ENCODE assay signal across 14 cellular contexts in genomic region chr15:100230784-100231183, GRCh38.
"Had no signal": no experiment of that assay in that cellular context is flagged by ENCODE, and none has a peak within 500 bp of the region (broad histone marks: within the 10 kb centered on the region; RNA-seq: fewer than 3 reads in every experiment).

No MANE protein-coding gene starts in this region.

- H3K4me3 ChIP-seq: lung, neural progenitor cell had no signal

- H3K27me3 ChIP-seq: neural progenitor cell had no signal

- H3K4me1 ChIP-seq: neural progenitor cell had no signal

- FAIRE-seq: bronchial epithelial cell, endometrium, islet of Langerhans had no signal

- H3K9ac ChIP-seq: neural progenitor cell had no signal

- H2AFZ ChIP-seq: neural progenitor cell had no signal

- H3K27me3 Mint-ChIP-seq: activated naive CD8-positive, alpha-beta T cell treated with anti-CD3 and anti-CD28 coated beads, Interleukin-2, amount 50 U/mL, for 24 hours had no signal

- DNase-seq: activated CD4-positive, alpha-beta T cell treated with anti-CD3 and anti-CD28 coated beads, Interleukin-2, amount 50 U/mL, for 4 hours; activated naive CD4-positive, alpha-beta T cell treated with anti-CD3 and anti-CD28 coated beads for 36 hours; activated naive CD8-positive, alpha-beta T cell treated with anti-CD3 and anti-CD28 coated beads, Interleukin-2, amount 50 U/mL, for 24 hours; activated T-cell treated with anti-CD3 and anti-CD28 coated beads for 4 hours; aorta; naive B cell; T-helper 9 cell had no signal

- H3K36me3 ChIP-seq: neural progenitor cell had no signal

- H3K4me1 Mint-ChIP-seq: naive B cell; stimulated activated memory B cell treated with anti-CD40 and anti-IgM and Interleukin-4, amounts not matched to agents 10 μg/mL and 1 μg/mL and 100 μg/mL, for 72 hours had no signal

- H3K9me3 Mint-ChIP-seq: activated naive CD4-positive, alpha-beta T cell treated with anti-CD3 and anti-CD28 coated beads for 36 hours; activated naive CD8-positive, alpha-beta T cell treated with anti-CD3 and anti-CD28 coated beads, Interleukin-2, amount 50 U/mL, for 24 hours; neural progenitor cell had no signal

- H3K36me3 Mint-ChIP-seq: naive B cell; neural progenitor cell; stimulated activated memory B cell treated with anti-CD40 and anti-IgM and Interleukin-4, amounts not matched to agents 10 μg/mL and 1 μg/mL and 100 μg/mL, for 72 hours had no signal

- H3K4me2 ChIP-seq: neural progenitor cell had no signal

- H3K27ac Mint-ChIP-seq: activated naive CD4-positive, alpha-beta T cell treated with anti-CD3 and anti-CD28 coated beads for 36 hours; activated naive CD8-positive, alpha-beta T cell treated with anti-CD3 and anti-CD28 coated beads, Interleukin-2, amount 50 U/mL, for 24 hours; naive B cell; neural progenitor cell; stimulated activated memory B cell treated with anti-CD40 and anti-IgM and Interleukin-4, amounts not matched to agents 10 μg/mL and 1 μg/mL and 100 μg/mL, for 72 hours had no signal

- H3K27ac ChIP-seq: neural progenitor cell had no signal

- ATAC-seq: activated CD4-positive, CD25-positive, alpha-beta regulatory T cell treated with anti-CD3 and anti-CD28 coated beads, Interleukin-2, amount 50 U/mL, for 24 hours; activated naive CD8-positive, alpha-beta T cell treated with anti-CD3 and anti-CD28 coated beads, Interleukin-2, amount 50 U/mL, for 24 hours; stimulated activated memory B cell treated with anti-CD40 and anti-IgM and Interleukin-4, amounts not matched to agents 10 μg/mL and 1 μg/mL and 100 μg/mL, for 72 hours had no signal

- H3K4me3 Mint-ChIP-seq: activated naive CD4-positive, alpha-beta T cell treated with anti-CD3 and anti-CD28 coated beads for 36 hours; activated naive CD8-positive, alpha-beta T cell treated with anti-CD3 and anti-CD28 coated beads, Interleukin-2, amount 50 U/mL, for 24 hours; naive B cell; neural progenitor cell; stimulated activated memory B cell treated with anti-CD40 and anti-IgM and Interleukin-4, amounts not matched to agents 10 μg/mL and 1 μg/mL and 100 μg/mL, for 72 hours had no signal
